In genomic region chr2:10914272-10914693, GRCh38 we compare ENCODE assay signal across 9 cellular contexts. TPM values are rescaled to one million over a fixed set of nuclear protein-coding genes. Genes with fewer than 3 reads are reported as not detected.
DNase-seq lines count a peak whose midpoint lies in the region; ATAC-seq, FAIRE-seq and TF ChIP-seq lines count a peak whose summit lies in the region.
"Had no signal": no experiment of that assay in that cellular context is flagged by ENCODE, and none has a peak within 500 bp of the region (broad histone marks: within the 10 kb centered on the region; RNA-seq: fewer than 3 reads in every experiment).

No MANE protein-coding gene starts in this region.

- H3K27me3 Mint-ChIP-seq in GM23338 (ENCODE audit: insufficient read depth, low read depth, poor library complexity) (peaks cover 32% of the 10 kb centered on the region), WTC11 (ENCODE audit: low read depth) (peaks cover 37% of the 10 kb centered on the region)

- DNase-seq in BJ (ENCODE audit: low read depth) (no peak), GM23338 (ENCODE audit: low spot score) (peak; percentile 86), WTC11 (ENCODE audit: low spot score) (peak; percentile 73), kidney tubule cell (ENCODE audit: low spot score) (peak; percentile 23), GM12892 (ENCODE audit: insufficient read length) (no peak)
- DNase-seq: effector CD8-positive, alpha-beta T cell had no signal

- no peaks in the 10 kb centered on the region for H3K9me2 ChIP-seq in GM23338 (ENCODE audit: insufficient read depth)

- POLR2A ChIA-PET in BJ (lab: Charles Lee) (no interaction called here), WTC11 (lab: Charles Lee) (interaction anchor here (0.6 kb wide), 1 partner anchor 1521 kb away, joined by 3 read pairs; no protein-coding TSS in a partner anchor)

- no peaks in the 10 kb centered on the region for H4K20me1 ChIP-seq in GM23338 (replicated peaks; ENCODE audit: insufficient read depth)

- H3K4me2 ChIP-seq in GM23338: no peak overlapping the region

- no peaks in the 10 kb centered on the region for H3K79me2 ChIP-seq in GM23338 (replicated peaks; ENCODE audit: insufficient read depth)

- ATAC-seq in GM23338 (peak; percentile 72), WTC11 (peak; percentile 68), GM21381 (IDR thresholded peaks at IDR 0.05; ENCODE audit: unreplicated experiment) (no peak), GM19452 (IDR thresholded peaks at IDR 0.05; ENCODE audit: unreplicated experiment) (no peak), GM21825 (IDR thresholded peaks at IDR 0.05; ENCODE audit: unreplicated experiment) (no peak)

- H3K4me3 Mint-ChIP-seq in GM23338: no peak overlapping the region
- H3K4me3 Mint-ChIP-seq in WTC11: no peak overlapping the region; the same call in 1 of the 2 replicates

- H3K4me3 ChIP-seq in BJ (ENCODE audit: low read depth, low read length) (no peak overlapping the region), GM23338 (no peak overlapping the region)

- peaks cover 4% of the 10 kb centered on the region for H3K4me1 ChIP-seq in GM23338 (ENCODE audit: insufficient read depth)

- H3K27ac ChIP-seq in GM23338 (ENCODE audit: low read depth): no peak overlapping the region

- H3K4me1 Mint-ChIP-seq in GM23338: peaks cover 40% of the 10 kb centered on the region
- H3K4me1 Mint-ChIP-seq in WTC11: peaks cover 40% of the 10 kb centered on the region

- TF ChIP-seq POLR2A in GM12892 (IDR thresholded peaks at IDR 0.05; ENCODE audit: low read depth, low read length): no peak

- no peaks in the 10 kb centered on the region for H3F3A ChIP-seq in GM23338 (replicated peaks; ENCODE audit: low read depth)

- CTCF ChIA-PET in BJ (lab: Yijun Ruan, JAX): interaction anchor here (0.7 to 3.7 kb wide), 3 partner anchors 15 to 210 kb away, joined by 4 to 23 read pairs (median 4); no protein-coding TSS in a partner anchor
- CTCF ChIA-PET in WTC11 (lab: Charles Lee): interaction anchor here (0.6 to 6.8 kb wide), 15 partner anchors 13 to 217 kb away, joined by 3 to 58 read pairs (median 3); a partner anchor contains a TSS

- H3K27me3 ChIP-seq in BJ (ENCODE audit: control insufficient read depth, insufficient read depth, low read length) (peaks cover 24% of the 10 kb centered on the region), GM23338 (ENCODE audit: insufficient read depth) (peaks cover 40% of the 10 kb centered on the region)

- TF ChIP-seq CTCF in BJ (IDR thresholded peaks at IDR 0.05; ENCODE audit: insufficient read depth, low read depth, low read length): peak; percentile 29; the same call in 1 of the 2 replicates
- peak; percentile 58 to 70 for TF ChIP-seq CTCF in GM23338 (conservative IDR thresholded peaks at IDR 0.05; ENCODE audit: low read depth in 2 of 2)
- TF ChIP-seq CTCF in WTC11 (IDR thresholded peaks at IDR 0.05): peak; percentile 21; the same call in 1 of the 2 replicates

- peaks cover 2% of the 10 kb centered on the region for H3K9me3 Mint-ChIP-seq in GM23338
- no peaks in the 10 kb centered on the region for H3K9me3 Mint-ChIP-seq in WTC11

- FAIRE-seq in GM12892 (lab: Jason Lieb, UNC): no peak

- H2AFZ ChIP-seq in GM23338: 0 out of 2 replicates have a peak overlapping the region, but pooled peaks have one; percentile 63

- H3K36me3 Mint-ChIP-seq in GM23338 (ENCODE audit: low read depth) (peaks cover 2% of the 10 kb centered on the region; the same call in 2 of the 3 replicates), WTC11 (peaks cover 5% of the 10 kb centered on the region; the same call in 1 of the 2 replicates)

- H3K36me3 ChIP-seq in BJ (ENCODE audit: control insufficient read depth, insufficient read depth, low read length) (no peaks in the 10 kb centered on the region), GM23338 (ENCODE audit: insufficient read depth) (no peaks in the 10 kb centered on the region)

- H3K27ac Mint-ChIP-seq in GM23338: no peak overlapping the region
- no peak overlapping the region for H3K27ac Mint-ChIP-seq in WTC11

TF ChIP-seq in GM23338, 12 proteins besides CTCF, POLR2A, EP300 and RAD21:
- TF ChIP-seq CREB1 (CRISPR knock-in tag; IDR thresholded peaks at IDR 0.05; ENCODE audit: low read depth) (no peak), ZNF114 (CRISPR knock-in tag; IDR thresholded peaks at IDR 0.05) (no peak), POLR2AphosphoS5 (IDR thresholded peaks at IDR 0.05; ENCODE audit: low read depth) (no peak), STAT1 (IDR thresholded peaks at IDR 0.05; ENCODE audit: unreplicated experiment) (no peak), NANOG (IDR thresholded peaks at IDR 0.05; ENCODE audit: borderline replicate concordance) (no peak), EZH2 (IDR thresholded peaks at IDR 0.05; ENCODE audit: low read depth, unreplicated experiment) (no peak)

TF ChIP-seq in WTC11, 78 proteins besides CTCF, POLR2A, EP300 and RAD21:
- TF ChIP-seq ATF2 (CRISPR knock-in tag; IDR thresholded peaks at IDR 0.05; ENCODE audit: borderline replicate concordance, low read depth): no peak
- TF ChIP-seq ESRRA (CRISPR knock-in tag; IDR thresholded peaks at IDR 0.05; ENCODE audit: borderline replicate concordance): peak; percentile 62; the same call in 1 of the 2 replicates
- TF ChIP-seq ZNF138 (CRISPR knock-in tag; conservative IDR thresholded peaks at IDR 0.05): no peak
- TF ChIP-seq SMAD3 (CRISPR knock-in tag; IDR thresholded peaks at IDR 0.05; ENCODE audit: borderline replicate concordance): no peak
- TF ChIP-seq USF2 (CRISPR knock-in tag; IDR thresholded peaks at IDR 0.05): peak; percentile 50
- TF ChIP-seq ZNF423 (CRISPR knock-in tag; IDR thresholded peaks at IDR 0.05): peak; percentile 47

RNA-seq across cellular contexts. Expression of gene KCNF1, which starts 2.5 kb away (rescaled TPM):
- not detected in 2 replicates for polyA plus RNA-seq in BJ (2011; rRNA removed)
- polyA minus RNA-seq in BJ (2011; rRNA and poly(A)+ RNA removed): not detected in 2 replicates
- total RNA-seq in GM23338 (2014; rRNA removed; shearing (Covaris generic)): 0.70 and 1.5 TPM in 2 replicates
- polyA plus RNA-seq in GM23338 (2016; fragmentation: Nextera tagmentation; extraction: Ambion mirVana): 0.11 and 0.19 TPM in 2 replicates
- total RNA-seq in WTC11 (2021): 1.2 to 1.4 TPM (median 1.2 TPM) in 3 replicates
- polyA plus RNA-seq in GM12892 (2012; ENCODE audit: missing spikeins): not detected

Comparison
In these comparisons a context has a peak if more than half of its experiments do, and no peak if none do; other contexts are left out.
1. DNase-seq: peak in GM23338 (single experiment), WTC11 (single experiment) and kidney tubule cell (single experiment); none in BJ (single experiment) and GM12892 (single experiment).
2. ATAC-seq: peak in GM23338 (single experiment) and WTC11 (single experiment); none in GM21381 (single experiment), GM19452 (single experiment) and GM21825 (single experiment).
3. Peak in every context shown above with its lines, with median percentiles within 50 percentile points of each other: CTCF ChIP-seq.